8 cellular contexts compared by ENCODE assay signal in the genomic region with DNA sequence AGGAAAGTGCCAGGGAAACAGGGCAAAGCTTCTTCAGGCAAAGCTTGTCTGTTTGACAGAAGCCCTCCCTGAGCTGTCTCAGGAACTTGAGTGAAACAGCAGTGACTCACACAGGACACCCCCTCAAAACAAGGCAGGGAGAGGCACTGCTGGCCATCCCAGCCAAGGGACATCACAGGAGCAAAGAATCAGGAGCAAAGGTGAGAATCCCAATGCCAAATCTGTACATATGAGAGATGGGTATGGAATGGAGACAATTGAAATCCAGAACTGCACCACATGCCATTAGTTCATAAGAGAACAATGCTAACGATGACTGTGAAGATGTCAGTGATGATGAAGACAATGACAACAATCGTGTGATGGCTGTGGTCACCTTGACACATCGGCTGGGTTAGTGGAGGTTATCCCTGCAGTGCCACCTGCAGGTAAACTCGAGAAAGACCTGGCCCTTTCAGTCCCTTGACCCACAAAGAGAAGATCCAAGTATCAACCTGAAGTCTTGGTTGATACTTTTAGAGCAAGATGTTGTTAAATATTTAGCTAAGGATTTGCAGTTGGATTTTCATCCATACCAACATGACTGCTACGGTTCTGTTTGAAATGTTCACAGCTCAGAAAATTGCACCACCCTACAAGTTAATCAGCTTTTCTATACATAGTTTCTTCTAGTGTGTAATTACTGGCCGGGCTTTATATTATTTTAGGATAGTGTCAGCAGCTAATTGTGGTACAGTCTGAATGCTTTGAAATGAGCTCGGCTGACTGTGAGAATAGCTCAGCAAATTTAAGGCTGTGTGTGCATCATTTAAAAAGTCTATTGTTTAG. TPM values are rescaled to one million over a fixed set of nuclear protein-coding genes. Genes with fewer than 3 reads are reported as not detected.
A peak's percentile ranks its signal among the peaks of the same experiment; 100 is the strongest.
DNase-seq lines count a peak whose midpoint lies in the region; ATAC-seq lines count a peak whose summit lies in the region.

No MANE protein-coding gene starts in this region.

- H3K27ac ChIP-seq in temporal lobe (ENCODE audit: low read depth, low read length): peak overlapping the region; percentile 7

- ATAC-seq in GM18498 (IDR thresholded peaks at IDR 0.05; ENCODE audit: unreplicated experiment): peak; percentile 69

- DNase-seq in AG08395 (ENCODE audit: low spot score) (peak; percentile 56), LHCN-M2 (ENCODE audit: low read depth) (peak; percentile 46), dermis blood vessel endothelial cell (peak; percentile 44), NCI-H1694 (lab: John Stamatoyannopoulos, UW) (no peak), T-helper 9 cell (no peak)
- DNase-seq in stimulated activated naive CD4-positive, alpha-beta T cell (lab: John Stamatoyannopoulos, UW): no peak

RNA-seq across cellular contexts. Expression of gene IPO5, which starts 42.0 kb away (rescaled TPM):
- 204 and 212 TPM in 2 replicates for total RNA-seq in LHCN-M2 (2014; rRNA removed)
- polyA plus RNA-seq in LHCN-M2 (2012): 108 TPM
- total RNA-seq in dermis blood vessel endothelial cell: 130 and 228 TPM in 2 replicates
- total RNA-seq in temporal lobe: 232 TPM

Comparison
In these comparisons a context has a peak if more than half of its experiments do, and no peak if none do; other contexts are left out.
1. DNase-seq: peak in AG08395 (single experiment), LHCN-M2 (single experiment) and dermis blood vessel endothelial cell (single experiment); none in stimulated activated naive CD4-positive, alpha-beta T cell (0 of 6), NCI-H1694 (single experiment) and T-helper 9 cell (single experiment).